ENCODE assay signal across 13 cellular contexts in the genomic region with DNA sequence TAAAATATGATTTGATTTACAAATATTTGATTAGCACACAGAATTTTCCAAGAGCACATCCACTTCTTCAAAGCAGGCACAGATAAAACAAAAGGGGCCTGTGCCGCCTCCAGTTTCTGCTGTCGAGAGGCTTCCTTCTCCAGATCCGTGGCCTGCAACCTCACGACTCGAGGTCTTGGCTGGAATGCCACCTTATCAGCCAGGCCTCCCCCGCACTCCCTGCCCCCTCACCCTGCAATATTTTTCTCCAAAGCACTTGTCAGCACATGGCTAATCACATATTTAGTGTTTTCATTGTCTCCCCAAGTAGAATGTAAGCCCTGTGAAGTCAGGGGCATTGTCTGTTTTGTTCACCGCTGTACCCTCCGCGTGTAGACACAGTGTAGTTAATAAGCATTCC. TPM values are rescaled to one million over a fixed set of nuclear protein-coding genes. Genes with fewer than 3 reads are reported as not detected.
DNase-seq lines count a peak whose midpoint lies in the region; ATAC-seq and TF ChIP-seq lines count a peak whose summit lies in the region.
"Had no signal": no experiment of that assay in that cellular context is flagged by ENCODE, and none has a peak within 500 bp of the region (broad histone marks: within the 10 kb centered on the region; RNA-seq: fewer than 3 reads in every experiment).

No MANE protein-coding gene starts in this region.

- H3K27me3 ChIP-seq in cardiac muscle cell (no peaks in the 10 kb centered on the region), heart right ventricle (no peaks in the 10 kb centered on the region), brain microvascular endothelial cell (replicated peaks) (no peaks in the 10 kb centered on the region)

- H3K36me3 Mint-ChIP-seq in progenitor cell of endocrine pancreas (ENCODE audit: insufficient read depth), result peaks cover 10% of the 10 kb centered on the region

- peaks cover 9% of the 10 kb centered on the region for H3K4me1 Mint-ChIP-seq in progenitor cell of endocrine pancreas (ENCODE audit: low read depth)

- no peak for TF ChIP-seq CTCF in cardiac muscle cell (IDR thresholded peaks at IDR 0.05; ENCODE audit: low read depth, low read length)
- no peak for TF ChIP-seq CTCF in heart right ventricle (IDR thresholded peaks at IDR 0.05)
- no peak for TF ChIP-seq CTCF in fibroblast of pulmonary artery (IDR thresholded peaks at IDR 0.05; ENCODE audit: low read length, missing control alignments)
- TF ChIP-seq CTCF in progenitor cell of endocrine pancreas (IDR thresholded peaks at IDR 0.05; ENCODE audit: unreplicated experiment), result no peak
- no peak for TF ChIP-seq CTCF in GM20000 (IDR thresholded peaks at IDR 0.05; ENCODE audit: extremely low read depth, missing control alignments)
- no peak for TF ChIP-seq CTCF in brain microvascular endothelial cell (IDR thresholded peaks at IDR 0.05; ENCODE audit: low read depth, low read length, missing control alignments)

- ATAC-seq in heart right ventricle, result no peak
- ATAC-seq: HCT116 had no signal

- intact Hi-C loops in heart right ventricle (cut with DNase I), result no loop called here

- no peak overlapping the region for H3K4me3 Mint-ChIP-seq in progenitor cell of endocrine pancreas (ENCODE audit: low read depth)
- H3K4me3 Mint-ChIP-seq: CD14-positive monocyte; CD8-positive, alpha-beta memory T cell had no signal

- in situ Hi-C loops in brain microvascular endothelial cell (cut with HindIII; ENCODE audit: low pct_ligation_motif_present, low sequenced_read_pairs), result no loop called here

- H3K36me3 ChIP-seq in cardiac muscle cell (no peaks in the 10 kb centered on the region), heart right ventricle (peaks cover 0 to 41% (median 0%) of the 10 kb centered on the region in 9 donors), brain microvascular endothelial cell (replicated peaks) (no peaks in the 10 kb centered on the region)

- H3K27ac Mint-ChIP-seq in progenitor cell of endocrine pancreas, result peak overlapping the region; percentile 62
- H3K27ac Mint-ChIP-seq: CD14-positive monocyte; CD8-positive, alpha-beta memory T cell had no signal

- 59 to 61% methylated on average over 9 of the region's 9 CpGs for WGBS in heart right ventricle, 2 donors

- H3K9me3 Mint-ChIP-seq in progenitor cell of endocrine pancreas (ENCODE audit: low read depth), result peaks cover 9% of the 10 kb centered on the region
- H3K9me3 Mint-ChIP-seq: CD14-positive monocyte; CD8-positive, alpha-beta memory T cell had no signal

- peaks cover 38% of the 10 kb centered on the region for H3K4me1 ChIP-seq in cardiac muscle cell (ENCODE audit: low read depth)
- H3K4me1 ChIP-seq in heart right ventricle, result peaks cover 0 to 7% (median 0%) of the 10 kb centered on the region in 9 donors

- H3K27ac ChIP-seq in cardiac muscle cell (peak overlapping the region; percentile 90), heart right ventricle (no peak overlapping the region), brain microvascular endothelial cell (no peak overlapping the region)
- H3K27ac ChIP-seq: 22Rv1, GM23248 had no signal

- DNase-seq in cardiac muscle cell (ENCODE audit: low read depth in 1 of 2, low spot score in 1 of 2), result peak; percentile 56 to 67
- no peak for DNase-seq in heart right ventricle
- peak; percentile 19 for DNase-seq in fibroblast of pulmonary artery (ENCODE audit: low read depth)
- no peak for DNase-seq in progenitor cell of endocrine pancreas (ENCODE audit: low spot score, unreplicated experiment)
- DNase-seq in RKO (ENCODE audit: low spot score), result no peak
- no peak for DNase-seq in GM20000 (ENCODE audit: low spot score)
- no peak for DNase-seq in brain microvascular endothelial cell
- no peak for DNase-seq in NCI-H526 treated with DMSO at 0.1 percent for 48 hours (lab: John Stamatoyannopoulos, UW)
- DNase-seq: CD8-positive, alpha-beta memory T cell; GM23248 had no signal

- no peaks in the 10 kb centered on the region for H3K9me3 ChIP-seq in cardiac muscle cell (ENCODE audit: low read depth)
- no peaks in the 10 kb centered on the region for H3K9me3 ChIP-seq in heart right ventricle

- no peak overlapping the region for H3K4me3 ChIP-seq in cardiac muscle cell
- no peak overlapping the region for H3K4me3 ChIP-seq in heart right ventricle
- no peak overlapping the region for H3K4me3 ChIP-seq in fibroblast of pulmonary artery (replicated peaks; ENCODE audit: low read depth, low read length)
- H3K4me3 ChIP-seq in brain microvascular endothelial cell (ENCODE audit: low read depth, low read length), result no peak overlapping the region
- H3K4me3 ChIP-seq: GM23248 had no signal

- no peaks in the 10 kb centered on the region for H3K27me3 Mint-ChIP-seq in progenitor cell of endocrine pancreas

RNA-seq across cellular contexts. Expression of a gene that starts 12.5 kb away (rescaled TPM):
- total RNA-seq in cardiac muscle cell (22.9 and 45.1 TPM in 2 replicates), heart right ventricle (10 to 100 TPM in 9 of 10 donors, 1 to 10 TPM in 1; 9.0 to 18.8 (median 13.9) TPM), progenitor cell of endocrine pancreas (13.3 and 15.8 TPM in 2 replicates)
- polyA plus RNA-seq in cardiac muscle cell (27.5 and 40.6 TPM in 2 replicates), heart right ventricle (10 to 100 TPM in 1 of 2 donors, 1 to 10 TPM in 1; 3.1 to 31.2 TPM)

RNA-seq across cellular contexts. Expression of a gene that starts 44.2 kb away (rescaled TPM):
- 32.1 and 58.6 TPM in 2 replicates for total RNA-seq in cardiac muscle cell
- polyA plus RNA-seq in cardiac muscle cell, result 60.9 and 101 TPM in 2 replicates
- total RNA-seq in heart right ventricle, result 10 to 100 TPM; 21.2 to 54.3 (median 33.4) TPM
- polyA plus RNA-seq in heart right ventricle, result 10 to 100 TPM; 26.9 to 39.4 TPM
- total RNA-seq in progenitor cell of endocrine pancreas, result 51.3 and 52.1 TPM in 2 replicates

Comparison
In these comparisons a context has a peak if more than half of its experiments do, and no peak if none do; other contexts are left out.
1. DNase-seq: peak in cardiac muscle cell (2 of 2) and fibroblast of pulmonary artery (single experiment); none in heart right ventricle (0 of 2), progenitor cell of endocrine pancreas (single experiment), RKO (single experiment), GM20000 (single experiment), brain microvascular endothelial cell (single experiment) and NCI-H526 treated with DMSO at 0.1 percent for 48 hours (single experiment).